ENCODE assay signal across 8 cellular contexts in genomic region chr16:2842340-2843000, GRCh38. TPM values are rescaled to one million over a fixed set of nuclear protein-coding genes. Genes with fewer than 3 reads are reported as not detected.
DNase-seq lines count a peak whose midpoint lies in the region; ATAC-seq and TF ChIP-seq lines count a peak whose summit lies in the region.

No MANE protein-coding gene starts in this region.

- H3K27ac ChIP-seq in dorsolateral prefrontal cortex = peak overlapping the region in 1 of 59 donors; percentile 52

- H3K9me3 Mint-ChIP-seq in stimulated activated memory B cell treated with anti-CD40 and anti-IgM and Interleukin-4, amounts not matched to agents 10 μg/mL and 1 μg/mL and 100 μg/mL, for 72 hours = no peaks in the 10 kb centered on the region

- peak overlapping the region; percentile 45 for H3K27ac Mint-ChIP-seq in stimulated activated memory B cell treated with anti-CD40 and anti-IgM and Interleukin-4, amounts not matched to agents 10 μg/mL and 1 μg/mL and 100 μg/mL, for 72 hours

- H3K4me1 Mint-ChIP-seq in stimulated activated memory B cell treated with anti-CD40 and anti-IgM and Interleukin-4, amounts not matched to agents 10 μg/mL and 1 μg/mL and 100 μg/mL, for 72 hours = peaks cover 10% of the 10 kb centered on the region

- no peaks in the 10 kb centered on the region for H3K36me3 Mint-ChIP-seq in stimulated activated memory B cell treated with anti-CD40 and anti-IgM and Interleukin-4, amounts not matched to agents 10 μg/mL and 1 μg/mL and 100 μg/mL, for 72 hours

- peaks cover 0 to 8% (median 0%) of the 10 kb centered on the region in 45 donors for H3K27me3 ChIP-seq in dorsolateral prefrontal cortex

- intact Hi-C loops in Right ventricle myocardium superior (cut with DNase I) (no loop called here), Right ventricle myocardium inferior (cut with DNase I) (no loop called here), dorsolateral prefrontal cortex (cut with DNase I) (no loop called here)

- peak; percentile 11 for ATAC-seq in Right ventricle myocardium superior (ENCODE audit: poor library complexity)
- ATAC-seq in Right ventricle myocardium inferior = no peak
- ATAC-seq in stimulated activated memory B cell treated with anti-CD40 and anti-IgM and Interleukin-4, amounts not matched to agents 10 μg/mL and 1 μg/mL and 100 μg/mL, for 72 hours = peak; percentile 59
- no peak for ATAC-seq in GM18519 (IDR thresholded peaks at IDR 0.05; ENCODE audit: low FRiP score, unreplicated experiment)

- peak overlapping the region in 41 of 59 donors; percentile 5 to 57 (median 32) for H3K4me3 ChIP-seq in dorsolateral prefrontal cortex

- H3K27me3 Mint-ChIP-seq in stimulated activated memory B cell treated with anti-CD40 and anti-IgM and Interleukin-4, amounts not matched to agents 10 μg/mL and 1 μg/mL and 100 μg/mL, for 72 hours = peaks cover 27% of the 10 kb centered on the region

- TF ChIP-seq CTCF in dorsolateral prefrontal cortex (IDR thresholded peaks at IDR 0.05 in 54 of 56, conservative IDR thresholded peaks at IDR 0.05 in 2 of 56; ENCODE audit: low read depth in 1 of 56, partially characterized antibody in 56 of 56) = peak in 52 of 56 donors; percentile 11 to 68 (median 45)

- H3K4me3 Mint-ChIP-seq in stimulated activated memory B cell treated with anti-CD40 and anti-IgM and Interleukin-4, amounts not matched to agents 10 μg/mL and 1 μg/mL and 100 μg/mL, for 72 hours = peak overlapping the region; percentile 63

- DNase-seq in Right ventricle myocardium superior (peak; percentile 59), Right ventricle myocardium inferior (ENCODE audit: missing footprints) (no peak), dorsolateral prefrontal cortex (peak in 3 of 10 donors; percentile 15 to 65 (median 49)), mucosa of gallbladder (ENCODE audit: low spot score) (peak; percentile 48), SIG-M5 treated with dmso at 0.1 percent for 504 hours (lab: John Stamatoyannopoulos, UW; ENCODE audit: unreplicated experiment) (no peak)
- peak; percentile 40 to 48 for DNase-seq in activated CD4-positive, alpha-beta T cell treated with anti-CD3 and anti-CD28 coated beads, Interleukin-2, amount 50 U/mL, for 4 hours

RNA-seq across cellular contexts. Expression of gene ZG16B, which starts 12.4 kb away (rescaled TPM):
- total RNA-seq in Right ventricle myocardium superior (not detected), Right ventricle myocardium inferior (0.35 TPM), dorsolateral prefrontal cortex (1 to 10 TPM in 1 of 120 experiments, under 1 TPM in 2, not detected in 117; 0.60 to 1.1 (median 0.88) TPM), mucosa of gallbladder (55.9 TPM)

RNA-seq across cellular contexts. Expression of gene PRSS22, which starts 15.5 kb away (rescaled TPM):
- total RNA-seq in Right ventricle myocardium superior (not detected), Right ventricle myocardium inferior (not detected), dorsolateral prefrontal cortex (under 1 TPM in 2 of 120 experiments, not detected in 118; 0.50 to 0.63 TPM), mucosa of gallbladder (52.7 TPM)

RNA-seq across cellular contexts. Expression of gene PRSS21, which starts 25.4 kb away (rescaled TPM):
- not detected for total RNA-seq in Right ventricle myocardium superior
- not detected for total RNA-seq in Right ventricle myocardium inferior
- 1 to 10 TPM in 10 of 120 experiments, under 1 TPM in 11, not detected in 99; 0.62 to 1.6 (median 0.97) TPM for total RNA-seq in dorsolateral prefrontal cortex
- total RNA-seq in mucosa of gallbladder = 4.4 TPM

RNA-seq across cellular contexts. Expression of gene FLYWCH2, which starts 40.5 kb away (rescaled TPM):
- total RNA-seq in Right ventricle myocardium superior (27.9 TPM), Right ventricle myocardium inferior (31.3 TPM), dorsolateral prefrontal cortex (10 to 100 TPM; 19.4 to 46.0 (median 31.2) TPM), mucosa of gallbladder (35.5 TPM)

RNA-seq across cellular contexts. Expression of gene PRSS41, which starts 44.2 kb away (rescaled TPM):
- total RNA-seq in Right ventricle myocardium superior = not detected
- not detected for total RNA-seq in Right ventricle myocardium inferior
- not detected for total RNA-seq in dorsolateral prefrontal cortex
- total RNA-seq in mucosa of gallbladder = 0.49 TPM

Comparison
In these comparisons a context has a peak if more than half of its experiments do, and no peak if none do; other contexts are left out.
1. ATAC-seq: peak in Right ventricle myocardium superior (single experiment) and stimulated activated memory B cell treated with anti-CD40 and anti-IgM and Interleukin-4, amounts not matched to agents 10 μg/mL and 1 μg/mL and 100 μg/mL, for 72 hours (single experiment); none in Right ventricle myocardium inferior (single experiment) and GM18519 (single experiment).
2. DNase-seq: peak in Right ventricle myocardium superior (single experiment), activated CD4-positive, alpha-beta T cell treated with anti-CD3 and anti-CD28 coated beads, Interleukin-2, amount 50 U/mL, for 4 hours (2 of 2) and mucosa of gallbladder (single experiment); none in Right ventricle myocardium inferior (single experiment) and SIG-M5 treated with dmso at 0.1 percent for 504 hours (single experiment).
3. RNA of gene ZG16B, which starts 12.4 kb away (total RNA-seq): 55.9 TPM in mucosa of gallbladder (single experiment); 0.35 TPM in Right ventricle myocardium inferior (single experiment), not detected in Right ventricle myocardium superior (single experiment) and 0.60 to 1.1 TPM in dorsolateral prefrontal cortex; every median in the first group is over 10 times any median in the second.
4. RNA of gene PRSS22, which starts 15.5 kb away (total RNA-seq): 52.7 TPM in mucosa of gallbladder (single experiment); not detected in Right ventricle myocardium superior (single experiment), not detected in Right ventricle myocardium inferior (single experiment) and 0.50 to 0.63 TPM in dorsolateral prefrontal cortex; every median in the first group is over 10 times any median in the second.